In the genomic region with DNA sequence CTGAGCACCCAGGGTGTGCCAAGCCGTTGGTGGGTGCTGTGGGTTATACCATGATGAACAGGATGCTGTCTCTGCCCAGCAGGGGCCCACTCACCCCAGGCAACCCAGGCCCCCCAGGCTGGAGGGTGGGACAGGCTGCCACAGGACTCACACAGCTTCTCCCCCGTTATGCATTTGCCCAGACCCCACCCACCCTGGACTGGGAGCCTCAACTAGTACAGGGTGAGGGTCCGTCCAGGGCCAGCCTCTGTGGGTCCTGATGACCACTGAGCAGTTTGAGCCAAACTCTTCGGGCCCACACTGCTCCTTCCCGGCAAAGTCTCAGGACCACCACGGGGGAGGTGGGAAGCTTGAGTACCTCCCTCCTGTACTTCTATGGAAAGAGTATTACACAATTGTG, we compare ENCODE assay signal across 26 cellular contexts. TPM values are rescaled to one million over a fixed set of nuclear protein-coding genes. Genes with fewer than 3 reads are reported as not detected.
DNase-seq lines count a peak whose midpoint lies in the region; ATAC-seq and TF ChIP-seq lines count a peak whose summit lies in the region.
"Had no signal": no experiment of that assay in that cellular context is flagged by ENCODE, and none has a peak within 500 bp of the region (broad histone marks: within the 10 kb centered on the region; RNA-seq: fewer than 3 reads in every experiment).

No MANE protein-coding gene starts in this region.

- no peak overlapping the region for H4K5ac ChIP-seq in H9 (ENCODE audit: insufficient read length, low read depth, low read length)

- peaks cover 37% of the 10 kb centered on the region for H3K4me1 ChIP-seq in left ventricle myocardium inferior
- peaks cover 3 to 56% (median 27%) of the 10 kb centered on the region in 4 donors for H3K4me1 ChIP-seq in tibial artery
- peaks cover 3% of the 10 kb centered on the region; the same call in 1 of the 2 replicates for H3K4me1 ChIP-seq in H9 (ENCODE audit: insufficient read depth, low read length)
- H3K4me1 ChIP-seq: A549, HAP-1 had no signal

- no peaks in the 10 kb centered on the region for H3K36me3 Mint-ChIP-seq in nephron (ENCODE audit: low read depth)
- no peaks in the 10 kb centered on the region for H3K36me3 Mint-ChIP-seq in H9 (ENCODE audit: insufficient read depth in 1 of 3, low read depth in 3 of 3)
- H3K36me3 Mint-ChIP-seq: CD14-positive monocyte; CD8-positive, alpha-beta memory T cell had no signal

- H4K91ac ChIP-seq in H9 (ENCODE audit: insufficient read length, low read depth, low read length): no peak overlapping the region

- no peak overlapping the region for H3K9ac ChIP-seq in H9 (ENCODE audit: extremely low read depth, insufficient read length, low read length)
- H3K9ac ChIP-seq: BLaER1 treated with 17β-estradiol and CSF1 and Interleukin-3, amounts not matched to agents 10 nM and 100 nM; GM23248 had no signal

- H3K23me2 ChIP-seq in H9 (ENCODE audit: insufficient read length, low read depth, low read length, poor library complexity, severe bottlenecking): no peaks in the 10 kb centered on the region

- H3K4me3 Mint-ChIP-seq in nephron (no peak overlapping the region), H9 (no peak overlapping the region)
- H3K4me3 Mint-ChIP-seq: CD14-positive monocyte; CD4-positive, alpha-beta T cell; CD8-positive, alpha-beta memory T cell; HFFc6 had no signal

- H3K27me3 ChIP-seq in left ventricle myocardium inferior (ENCODE audit: low read depth) (peaks cover 41% of the 10 kb centered on the region), tibial artery (no peaks in the 10 kb centered on the region), H9 (ENCODE audit: insufficient read depth, low read length) (no peaks in the 10 kb centered on the region)
- H3K27me3 ChIP-seq: BE2C; BLaER1 treated with 17β-estradiol and CSF1 and Interleukin-3, amounts not matched to agents 10 nM and 100 nM had no signal

- no peaks in the 10 kb centered on the region for H3K79me1 ChIP-seq in H9 (ENCODE audit: insufficient read depth, low read depth, low read length, poor library complexity, severe bottlenecking)

- intact Hi-C loops in left ventricle myocardium inferior (cut with micrococcal nuclease) (no loop called here), left cardiac atrium (cut with DNase I) (no loop called here), tibial artery (cut with DNase I; ENCODE audit: low total_unique reads) (no loop called here)

- no peak overlapping the region for H2BK120ac ChIP-seq in H9 (ENCODE audit: low read depth, low read length, poor library complexity, severe bottlenecking)

- no peak overlapping the region for H3K56ac ChIP-seq in H9 (ENCODE audit: insufficient read length, low read depth, low read length)

- no peak overlapping the region for H3K4me3 ChIP-seq in left ventricle myocardium inferior
- H3K4me3 ChIP-seq in tibial artery: no peak overlapping the region
- H3K4me3 ChIP-seq: A549; BLaER1 treated with 17β-estradiol and CSF1 and Interleukin-3, amounts not matched to agents 10 nM and 100 nM; GM12878; GM23248; HAP-1 had no signal

- no peaks in the 10 kb centered on the region for H4K20me1 ChIP-seq in H9 (ENCODE audit: control insufficient read depth, insufficient read depth, insufficient read length)
- H4K20me1 ChIP-seq: BLaER1 treated with 17β-estradiol and CSF1 and Interleukin-3, amounts not matched to agents 10 nM and 100 nM had no signal

- peak overlapping the region; percentile 78 for H3K27ac ChIP-seq in left ventricle myocardium inferior (replicated peaks)
- peak overlapping the region in 1 of 2 donors; percentile 18 for H3K27ac ChIP-seq in tibial artery
- no peak overlapping the region for H3K27ac ChIP-seq in H9 (ENCODE audit: insufficient read length, low read depth, low read length)
- H3K27ac ChIP-seq: 22Rv1; A549; BLaER1 treated with 17β-estradiol and CSF1 and Interleukin-3, amounts not matched to agents 10 nM and 100 nM; GM23248 had no signal

- H3T11ph ChIP-seq in H9 (ENCODE audit: low read length): no peak overlapping the region

- no peak overlapping the region for H3K14ac ChIP-seq in H9 (ENCODE audit: insufficient read depth, low read length)

- H3K79me2 ChIP-seq in H9 (ENCODE audit: insufficient read depth, low read length): no peaks in the 10 kb centered on the region

- H2AK5ac ChIP-seq in H9 (ENCODE audit: insufficient read length, low read length): no peak overlapping the region

- no peak overlapping the region for H3K4ac ChIP-seq in H9 (ENCODE audit: low read depth, low read length)

- H2BK5ac ChIP-seq in H9 (ENCODE audit: insufficient read length, low read length): no peak overlapping the region

- no peak overlapping the region for H2BK20ac ChIP-seq in H9 (ENCODE audit: low read depth, low read length, poor library complexity, severe bottlenecking)

- no peak overlapping the region for H3K23ac ChIP-seq in H9 (ENCODE audit: insufficient read length, low read depth, low read length)

- H2AFZ ChIP-seq in H9 (ENCODE audit: low read length): no peak overlapping the region
- H2AFZ ChIP-seq: GM23248 had no signal

- no peak overlapping the region for H3K18ac ChIP-seq in H9 (ENCODE audit: insufficient read length, low read depth, low read length)

- H3K9me3 ChIP-seq in left ventricle myocardium inferior (replicated peaks) (no peaks in the 10 kb centered on the region), tibial artery (no peaks in the 10 kb centered on the region), H9 (ENCODE audit: control insufficient read depth, low read depth, low read length) (no peaks in the 10 kb centered on the region)
- H3K9me3 ChIP-seq: A549; BE2C; BLaER1 treated with 17β-estradiol and CSF1 and Interleukin-3, amounts not matched to agents 10 nM and 100 nM; HAP-1 had no signal

- no peak overlapping the region for H3K4me2 ChIP-seq in H9 (ENCODE audit: insufficient read depth, insufficient read length, low read length)
- H3K4me2 ChIP-seq: A549; BLaER1 treated with 17β-estradiol and CSF1 and Interleukin-3, amounts not matched to agents 10 nM and 100 nM had no signal

- no peak for DNase-seq in left ventricle myocardium inferior
- DNase-seq in left cardiac atrium: no peak
- peak; percentile 7 for DNase-seq in retina
- DNase-seq in tibial artery: peak; percentile 19 to 63
- no peak for DNase-seq in 8988T
- no peak for DNase-seq in H9
- no peak for DNase-seq in activated CD8-positive, alpha-beta memory T cell treated with anti-CD3 and anti-CD28 coated beads for 24 hours
- DNase-seq: ACHN; AML-193; BE2C; CD4-positive, alpha-beta T cell; CD8-positive, alpha-beta memory T cell; DMS 273 treated with DMSO at 0.1 percent for 48 hours; DMS79; EL; GDM1; GM23248; HFFc6 had no signal

- no peak for TF ChIP-seq CTCF in left ventricle myocardium inferior (IDR thresholded peaks at IDR 0.05; ENCODE audit: borderline replicate concordance)
- TF ChIP-seq CTCF in nephron (IDR thresholded peaks at IDR 0.05; ENCODE audit: unreplicated experiment in 3 of 3): no peak
- TF ChIP-seq CTCF in tibial artery (IDR thresholded peaks at IDR 0.05): no peak
- TF ChIP-seq CTCF in H9 (conservative IDR thresholded peaks at IDR 0.05): no peak

- H2BK15ac ChIP-seq in H9 (ENCODE audit: low read depth, low read length): no peak overlapping the region

- no peaks in the 10 kb centered on the region for H3K36me3 ChIP-seq in left ventricle myocardium inferior
- H3K36me3 ChIP-seq in tibial artery: no peaks in the 10 kb centered on the region
- H3K36me3 ChIP-seq: BE2C; BLaER1 treated with 17β-estradiol and CSF1 and Interleukin-3, amounts not matched to agents 10 nM and 100 nM; HAP-1 had no signal

- no CpG with 5 or more reads among the region's 6 CpGs for WGBS in H9 (ENCODE audit: extremely low coverage, insufficient read length, low lambda C conversion rate)

- no peak overlapping the region for H2BK12ac ChIP-seq in H9 (ENCODE audit: insufficient read length, low read depth, low read length)

- no peak for ATAC-seq in left cardiac atrium
- ATAC-seq: A549, GM12878 had no signal

- H3K27me3 Mint-ChIP-seq in nephron (ENCODE audit: low read depth): no peaks in the 10 kb centered on the region
- H3K27me3 Mint-ChIP-seq in H9 (ENCODE audit: low read depth): peaks cover 2% of the 10 kb centered on the region; the same call in 1 of the 2 replicates

- H3K27ac Mint-ChIP-seq in nephron: peak overlapping the region in 2 of 3 experiments; percentile 71 to 80
- H3K27ac Mint-ChIP-seq in H9: no peak overlapping the region
- H3K27ac Mint-ChIP-seq: CD14-positive monocyte; CD4-positive, alpha-beta T cell; CD8-positive, alpha-beta memory T cell; HFFc6 had no signal

- H3K4me1 Mint-ChIP-seq in nephron: peaks cover 67% of the 10 kb centered on the region
- peaks cover 17 to 35% of the 10 kb centered on the region in 2 experiments for H3K4me1 Mint-ChIP-seq in H9
- H3K4me1 Mint-ChIP-seq: CD8-positive, alpha-beta memory T cell had no signal

- no peak overlapping the region for H4K8ac ChIP-seq in H9 (replicated peaks; ENCODE audit: insufficient read length, low read depth, low read length)

- H3K9me3 Mint-ChIP-seq in nephron (no peaks in the 10 kb centered on the region), H9 (no peaks in the 10 kb centered on the region)
- H3K9me3 Mint-ChIP-seq: CD14-positive monocyte; CD4-positive, alpha-beta T cell; CD8-positive, alpha-beta memory T cell; HFFc6 had no signal

RNA-seq across cellular contexts. Expression of a gene that starts 3.8 kb away (rescaled TPM):
- total RNA-seq in left ventricle myocardium inferior (22.5 TPM), left cardiac atrium (10 to 100 TPM; 47.4 to 71.7 TPM), H9 (2021) (0.07 and 0.09 TPM in 2 replicates)
- total RNA-seq: CD4-positive, alpha-beta T cell; CD8-positive, alpha-beta memory T cell; H4 had no signal

RNA-seq across cellular contexts. Expression of a gene that starts 22.1 kb away (rescaled TPM):
- total RNA-seq in left ventricle myocardium inferior: not detected
- total RNA-seq in left cardiac atrium: not detected
- 0.68 and 1.1 TPM in 2 replicates for total RNA-seq in H9 (2021)
- total RNA-seq: CD4-positive, alpha-beta T cell; CD8-positive, alpha-beta memory T cell; GM12878; GM23248; H4; HFFc6 had no signal

Comparison
In these comparisons a context has a peak if more than half of its experiments do, and no peak if none do; other contexts are left out.
1. DNase-seq: peak in retina (single experiment) and tibial artery (2 of 2); none in left ventricle myocardium inferior (single experiment), left cardiac atrium (single experiment), 8988T (single experiment), H9 (single experiment) and activated CD8-positive, alpha-beta memory T cell treated with anti-CD3 and anti-CD28 coated beads for 24 hours (single experiment).
2. H3K27ac Mint-ChIP-seq: peak in nephron (2 of 3); none in H9 (0 of 3).
3. RNA of a gene that starts 3.8 kb away (total RNA-seq): 47.4 to 71.7 TPM in left cardiac atrium and 22.5 TPM in left ventricle myocardium inferior (single experiment); 0.07 to 0.09 TPM in H9; every median in the first group is over 10 times any median in the second.